16 cellular contexts compared by ENCODE assay signal in genomic region chr2:25481381-25482310, GRCh38.
DNase-seq lines count a peak whose midpoint lies in the region; ATAC-seq and TF ChIP-seq lines count a peak whose summit lies in the region.
"Had no signal": no experiment of that assay in that cellular context is flagged by ENCODE, and none has a peak within 500 bp of the region (broad histone marks: within the 10 kb centered on the region; RNA-seq: fewer than 3 reads in every experiment).

No MANE protein-coding gene starts in this region.

- peaks cover 11% of the 10 kb centered on the region for H3K4me1 Mint-ChIP-seq in type B pancreatic cell (ENCODE audit: unreplicated experiment)

- H3K9ac ChIP-seq in SU-DHL-6 (ENCODE audit: low read length) = no peak overlapping the region

- no peaks in the 10 kb centered on the region for H3K36me3 ChIP-seq in SU-DHL-6 (ENCODE audit: low read length)
- H3K36me3 ChIP-seq: lower lobe of right lung, Peyer's patch had no signal

- no peaks in the 10 kb centered on the region for H3K9me3 ChIP-seq in SU-DHL-6 (ENCODE audit: insufficient read depth, low read length)
- H3K9me3 ChIP-seq: lower lobe of right lung, Peyer's patch had no signal

- H3K27ac ChIP-seq in SU-DHL-6 (ENCODE audit: low read depth, low read length) = 0 out of 2 replicates have a peak overlapping the region, but pooled peaks have one; percentile 4
- H3K27ac ChIP-seq: lower lobe of right lung had no signal

- no peak overlapping the region for H2AFZ ChIP-seq in SU-DHL-6 (ENCODE audit: low read depth, low read length, severe bottlenecking)

- peak overlapping the region; percentile 16 for H3K4me2 ChIP-seq in SU-DHL-6 (ENCODE audit: low read depth, low read length, poor library complexity, severe bottlenecking)

- H3K27me3 ChIP-seq in SU-DHL-6 (ENCODE audit: low read length) = no peaks in the 10 kb centered on the region
- H3K27me3 ChIP-seq: Peyer's patch had no signal

- ATAC-seq in GM18520 (IDR thresholded peaks at IDR 0.05; ENCODE audit: unreplicated experiment) = no peak
- ATAC-seq: activated CD8-positive, alpha-beta T cell treated with anti-CD3 and anti-CD28 coated beads for 36 hours; lower lobe of right lung had no signal

- H3K79me2 ChIP-seq in SU-DHL-6 (ENCODE audit: insufficient read depth, low read length) = no peaks in the 10 kb centered on the region

- H3F3A ChIP-seq in SU-DHL-6 (ENCODE audit: insufficient read depth) = peaks cover 6% of the 10 kb centered on the region; the same call in 1 of the 2 replicates

- no peaks in the 10 kb centered on the region for H3K9me2 ChIP-seq in SU-DHL-6 (replicated peaks; ENCODE audit: insufficient read depth, low read length)

- no peak for TF ChIP-seq CTCF in SU-DHL-6 (IDR thresholded peaks at IDR 0.05; ENCODE audit: insufficient read depth, low read length, poor library complexity, severe bottlenecking)
- TF ChIP-seq CTCF in type B pancreatic cell (conservative IDR thresholded peaks at IDR 0.05) = no peak

- no peak overlapping the region for H3K4me3 ChIP-seq in SU-DHL-6 (ENCODE audit: insufficient read depth, low read length, poor library complexity, severe bottlenecking)
- H3K4me3 ChIP-seq: lower lobe of right lung, Peyer's patch had no signal

- H3K4me3 Mint-ChIP-seq in type B pancreatic cell = no peak overlapping the region
- H3K4me3 Mint-ChIP-seq: activated CD8-positive, alpha-beta T cell treated with anti-CD3 and anti-CD28 coated beads for 36 hours had no signal

- no peaks in the 10 kb centered on the region for H3K9me3 Mint-ChIP-seq in type B pancreatic cell

- peaks cover 5% of the 10 kb centered on the region for H3K36me3 Mint-ChIP-seq in type B pancreatic cell

- H4K20me1 ChIP-seq in SU-DHL-6 (ENCODE audit: low read depth, low read length) = no peaks in the 10 kb centered on the region

- no peaks in the 10 kb centered on the region for H3K27me3 Mint-ChIP-seq in type B pancreatic cell
- H3K27me3 Mint-ChIP-seq: activated CD8-positive, alpha-beta T cell treated with anti-CD3 and anti-CD28 coated beads for 36 hours had no signal

- DNase-seq in HT-29 (ENCODE audit: low spot score) (peak; percentile 47), foreskin melanocyte (peak; percentile 72), type B pancreatic cell (ENCODE audit: extremely low spot score, unreplicated experiment) (no peak), Kasumi-1 (lab: John Stamatoyannopoulos, UW) (no peak), SHP77 treated with DMSO at 0.1 percent for 48 hours (lab: John Stamatoyannopoulos, UW) (no peak)
- DNase-seq: activated CD8-positive, alpha-beta T cell treated with anti-CD3 and anti-CD28 coated beads for 36 hours; activated naive CD4-positive, alpha-beta T cell; central memory CD4-positive, alpha-beta T cell; COR-L47; lower lobe of right lung; NCI-H1105; substantia nigra; T1000 had no signal

- peak overlapping the region; percentile 55 for H3K27ac Mint-ChIP-seq in type B pancreatic cell
- H3K27ac Mint-ChIP-seq: activated CD8-positive, alpha-beta T cell treated with anti-CD3 and anti-CD28 coated beads for 36 hours had no signal

Comparison
In these comparisons a context has a peak if more than half of its experiments do, and no peak if none do; other contexts are left out.
1. DNase-seq: peak in HT-29 (single experiment) and foreskin melanocyte (single experiment); none in type B pancreatic cell (single experiment), Kasumi-1 (0 of 2) and SHP77 treated with DMSO at 0.1 percent for 48 hours (single experiment).